In genomic region chr16:68645494-68646388, GRCh38 we compare ENCODE assay signal across 9 cellular contexts. TPM values are rescaled to one million over a fixed set of nuclear protein-coding genes. Genes with fewer than 3 reads are reported as not detected.
DNase-seq lines count a peak whose midpoint lies in the region; ATAC-seq and TF ChIP-seq lines count a peak whose summit lies in the region.
"Had no signal": no experiment of that assay in that cellular context is flagged by ENCODE, and none has a peak within 500 bp of the region (broad histone marks: within the 10 kb centered on the region; RNA-seq: fewer than 3 reads in every experiment).

No MANE protein-coding gene starts in this region.

- no peak for TF ChIP-seq CTCF in endodermal cell (conservative IDR thresholded peaks at IDR 0.05)

- H3K9me3 ChIP-seq in endodermal cell (ENCODE audit: control insufficient read depth, low read length), result no peaks in the 10 kb centered on the region
- H3K9me3 ChIP-seq in neuronal stem cell (replicated peaks in 1 of 2; ENCODE audit: control insufficient read depth in 2 of 2, insufficient read depth in 1 of 2, low read depth in 1 of 2, low read length in 2 of 2), result peaks cover 0 to 3% of the 10 kb centered on the region in 2 donors

- peak overlapping the region; percentile 96 for H4K91ac ChIP-seq in neuronal stem cell (ENCODE audit: low read depth, low read length, poor library complexity)

- peak overlapping the region; percentile 93 for H2BK12ac ChIP-seq in neuronal stem cell (ENCODE audit: low read length)

- peak overlapping the region; percentile 98 for H2BK15ac ChIP-seq in neuronal stem cell (ENCODE audit: low read length)

- no peaks in the 10 kb centered on the region for H3K79me1 ChIP-seq in neuronal stem cell (ENCODE audit: low read depth, low read length)

- peak overlapping the region; percentile 88 for H3K27ac Mint-ChIP-seq in endodermal cell

- peak overlapping the region; percentile 97 for H3K4me2 ChIP-seq in neuronal stem cell (ENCODE audit: insufficient read depth, low read length, poor library complexity, severe bottlenecking)

- peak overlapping the region; percentile 100 for H3K18ac ChIP-seq in neuronal stem cell (ENCODE audit: low read length)

- DNase-seq in COR-L47 (lab: John Stamatoyannopoulos, UW), result peak; percentile 2
- peak; percentile 42 for DNase-seq in NCI-H1105 (lab: John Stamatoyannopoulos, UW)
- DNase-seq in endodermal cell, result peak; percentile 89
- DNase-seq in neuronal stem cell (ENCODE audit: low spot score), result no peak

- H2BK5ac ChIP-seq in neuronal stem cell (ENCODE audit: low read length), result peak overlapping the region; percentile 80

- H3K27me3 ChIP-seq in endodermal cell (ENCODE audit: control insufficient read depth, insufficient read depth, low read length, poor library complexity, severe bottlenecking) (peaks cover 34% of the 10 kb centered on the region), neuronal stem cell (ENCODE audit: control insufficient read depth in 3 of 3, insufficient read depth in 3 of 3, low read depth in 1 of 3, low read length in 3 of 3) (peaks cover 0 to 17% (median 10%) of the 10 kb centered on the region in 3 experiments)

- H3K9ac ChIP-seq in endodermal cell (ENCODE audit: extremely low read depth, low read length, poor library complexity, severe bottlenecking) (peak overlapping the region; percentile 47), neuronal stem cell (ENCODE audit: low read depth, low read length, poor library complexity) (peak overlapping the region; percentile 88)

- peak overlapping the region; percentile 98 for H2AFZ ChIP-seq in neuronal stem cell (ENCODE audit: low read length)

- ATAC-seq in HG02938 (IDR thresholded peaks at IDR 0.05; ENCODE audit: unreplicated experiment) (no peak), HG02763 (IDR thresholded peaks at IDR 0.05; ENCODE audit: unreplicated experiment) (no peak), GM19467 (IDR thresholded peaks at IDR 0.05; ENCODE audit: unreplicated experiment) (no peak), GM18873 (IDR thresholded peaks at IDR 0.05; ENCODE audit: low FRiP score, unreplicated experiment) (no peak)

- H3K23ac ChIP-seq in neuronal stem cell (ENCODE audit: low read depth, low read length, poor library complexity), result peak overlapping the region; percentile 77

- H3K36me3 Mint-ChIP-seq in endodermal cell (ENCODE audit: low read depth), result peaks cover 12% of the 10 kb centered on the region

- H3K4me3 Mint-ChIP-seq in endodermal cell, result peak overlapping the region; percentile 83

- peaks cover 3% of the 10 kb centered on the region for H3K4me1 ChIP-seq in endodermal cell (ENCODE audit: control insufficient read depth, insufficient read depth, low read length)
- H3K4me1 ChIP-seq in neuronal stem cell (ENCODE audit: control insufficient read depth in 2 of 2, insufficient read depth in 1 of 2, low read depth in 1 of 2, low read length in 2 of 2), result peaks cover 21 to 22% of the 10 kb centered on the region in 2 donors

- H4K8ac ChIP-seq in neuronal stem cell (ENCODE audit: low read depth, low read length), result no peak overlapping the region

- H3K27me3 Mint-ChIP-seq in endodermal cell (ENCODE audit: insufficient read depth), result peaks cover 25% of the 10 kb centered on the region

- peak overlapping the region; percentile 95 for H3K14ac ChIP-seq in neuronal stem cell (ENCODE audit: low read length)

- H3K4me1 Mint-ChIP-seq in endodermal cell, result peaks cover 28% of the 10 kb centered on the region

- peak overlapping the region; percentile 93 for H2BK120ac ChIP-seq in neuronal stem cell (ENCODE audit: low read depth, low read length)

- H3K4me3 ChIP-seq in endodermal cell (ENCODE audit: low read length), result peak overlapping the region; percentile 82
- H3K4me3 ChIP-seq in neuronal stem cell (ENCODE audit: low read length in 2 of 2), result peak overlapping the region; percentile 71 to 72

- peak overlapping the region; percentile 98 for H2AK5ac ChIP-seq in neuronal stem cell (ENCODE audit: low read depth, low read length)

- H3K4ac ChIP-seq in neuronal stem cell (ENCODE audit: low read length), result peak overlapping the region; percentile 87

- H3K27ac ChIP-seq in endodermal cell (ENCODE audit: low read depth, low read length), result no peak overlapping the region
- peak overlapping the region; percentile 24 for H3K27ac ChIP-seq in neuronal stem cell (replicated peaks; ENCODE audit: low read length)

- whole genome bisulfite sequencing in endodermal cell (ENCODE audit: insufficient coverage in 1 of 2, insufficient read length in 1 of 2), 2 experiments, result 1 to 2% methylated on average over 26 to 66 of the region's 66 CpGs
- WGBS in neuronal stem cell (ENCODE audit: extremely low coverage in 2 of 2, insufficient read length in 2 of 2, insufficient replicate concordance in 1 of 2), 2 donors, result no CpG with 5 or more reads among the region's 66 CpGs

- H3K9me3 Mint-ChIP-seq in endodermal cell, result no peaks in the 10 kb centered on the region

- H3K36me3 ChIP-seq in endodermal cell (ENCODE audit: control insufficient read depth, insufficient read depth, low read length) (no peaks in the 10 kb centered on the region), neuronal stem cell (replicated peaks in 1 of 2; ENCODE audit: control insufficient read depth in 2 of 2, insufficient read depth in 2 of 2, low read length in 2 of 2) (no peaks in the 10 kb centered on the region)

RNA-seq across cellular contexts. Expression of gene CDH3, which starts 0.6 kb away (rescaled TPM):
- total RNA-seq in endodermal cell, result 10 to 100 TPM; 79.6 to 88.1 TPM
- 13.0 TPM for polyA plus RNA-seq in endodermal cell (2013, experiment 1 of 2)
- 8.5 TPM for polyA plus RNA-seq in endodermal cell (2013, experiment 2 of 2)
- polyA plus RNA-seq in neuronal stem cell (2013, experiment 1 of 2), result 11.8 TPM
- 10.5 TPM for polyA plus RNA-seq in neuronal stem cell (2013, experiment 2 of 2)
- total RNA-seq: activated CD8-positive, alpha-beta memory T cell treated with anti-CD3 and anti-CD28 coated beads for 36 hours had no signal
